ENCODE assay signal across 8 cellular contexts in the genomic region with DNA sequence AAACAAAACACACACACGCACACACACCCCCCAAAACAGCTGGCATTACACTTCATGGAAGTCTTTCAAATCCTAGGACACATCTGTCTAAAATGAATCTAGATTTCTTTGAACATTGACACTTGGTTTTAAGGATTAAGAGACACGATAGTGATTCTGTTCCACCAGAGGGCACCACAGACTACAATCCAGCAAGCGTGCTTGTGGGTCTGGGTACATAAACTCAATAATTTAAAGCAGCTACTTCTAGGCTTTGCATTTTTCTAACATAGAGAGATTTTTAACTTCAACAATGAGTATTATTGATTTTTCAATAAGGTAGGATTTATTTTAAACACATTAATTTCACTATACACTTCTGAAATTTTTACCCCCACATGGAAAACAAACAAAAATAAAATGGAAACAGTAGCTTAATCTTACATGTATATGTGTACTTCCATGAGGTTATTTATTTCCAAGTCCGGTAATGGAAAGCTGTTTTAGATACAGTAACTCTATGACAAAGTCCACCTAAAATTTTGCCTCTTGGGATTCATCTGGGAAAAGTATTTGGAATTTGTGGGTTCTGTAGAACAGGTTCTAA.
DNase-seq lines count a peak whose midpoint lies in the region; ATAC-seq, FAIRE-seq and TF ChIP-seq lines count a peak whose summit lies in the region.

No MANE protein-coding gene starts in this region.

- H3K27ac ChIP-seq in Peyer's patch (no peak overlapping the region), parathyroid adenoma (no peak overlapping the region), aorta (ENCODE audit: low read depth in 1 of 2, low read length in 2 of 2) (no peak overlapping the region)

- no peak overlapping the region for H2AFZ ChIP-seq in parathyroid adenoma

- H3K27ac Mint-ChIP-seq in activated T-helper 2 cell treated with anti-CD3 and anti-CD28 coated beads, Interferon-gamma antibody, Interleukin-2, Interleukin-4, amounts not matched to agents 10 μg/mL and 5 μg/mL and 100 μg/mL, durations not matched to agents 14 hours and 24 hours and 36 hours, result no peak overlapping the region

- intact Hi-C loops in activated T-helper 2 cell treated with anti-CD3 and anti-CD28 coated beads, Interferon-gamma antibody, Interleukin-2, Interleukin-4, amounts not matched to agents 10 μg/mL and 5 μg/mL and 100 μg/mL, durations not matched to agents 14 hours and 24 hours and 36 hours (cut with micrococcal nuclease), result loop anchor here (1.0 to 2.0 kb wide), 3 partner anchors 156 to 708 kb away; no protein-coding TSS in a partner anchor
- intact Hi-C loops in aorta (cut with DNase I), result loop anchor here (5.0 to 10.0 kb wide), 3 partner anchors 142 to 655 kb away; no protein-coding TSS in a partner anchor

- H3K4me1 Mint-ChIP-seq in activated T-helper 2 cell treated with anti-CD3 and anti-CD28 coated beads, Interferon-gamma antibody, Interleukin-2, Interleukin-4, amounts not matched to agents 10 μg/mL and 5 μg/mL and 100 μg/mL, durations not matched to agents 14 hours and 24 hours and 36 hours (ENCODE audit: low read depth), result no peaks in the 10 kb centered on the region

- peaks cover 37% of the 10 kb centered on the region for H3K27me3 Mint-ChIP-seq in activated T-helper 2 cell treated with anti-CD3 and anti-CD28 coated beads, Interferon-gamma antibody, Interleukin-2, Interleukin-4, amounts not matched to agents 10 μg/mL and 5 μg/mL and 100 μg/mL, durations not matched to agents 14 hours and 24 hours and 36 hours (ENCODE audit: low read depth)

- H3K36me3 ChIP-seq in Peyer's patch (no peaks in the 10 kb centered on the region), parathyroid adenoma (ENCODE audit: control insufficient read depth, insufficient read depth, low read length) (no peaks in the 10 kb centered on the region), aorta (ENCODE audit: control insufficient read depth in 1 of 2, insufficient read depth in 2 of 2, low read length in 1 of 2) (no peaks in the 10 kb centered on the region)

- H3K4me2 ChIP-seq in parathyroid adenoma (ENCODE audit: low read length), result no peak overlapping the region

- no peaks in the 10 kb centered on the region for H3K36me3 Mint-ChIP-seq in activated T-helper 2 cell treated with anti-CD3 and anti-CD28 coated beads, Interferon-gamma antibody, Interleukin-2, Interleukin-4, amounts not matched to agents 10 μg/mL and 5 μg/mL and 100 μg/mL, durations not matched to agents 14 hours and 24 hours and 36 hours (ENCODE audit: low read depth)

- DNase-seq in SIG-M5 treated with dmso at 0.1 percent for 504 hours (lab: John Stamatoyannopoulos, UW; ENCODE audit: unreplicated experiment) (peak; percentile 44), SIG-M5 (lab: John Stamatoyannopoulos, UW) (no peak), HTR-8/SVneo (ENCODE audit: insufficient read length, low spot score) (peak; percentile 36), Peyer's patch (peak in 2 of 3 donors; percentile 33 to 85), foreskin melanocyte (peak; percentile 56), aorta (peak in 1 of 2 donors; percentile 60)
- peak; percentile 18 for DNase-seq in activated T-helper 2 cell treated with anti-CD3 and anti-CD28 coated beads, Interferon-gamma antibody, Interleukin-2, Interleukin-4, amounts not matched to agents 10 μg/mL and 5 μg/mL and 100 μg/mL, durations not matched to agents 14 hours and 24 hours and 36 hours (ENCODE audit: low spot score)

- FAIRE-seq in HTR-8/SVneo (lab: Jason Lieb, UNC), result no peak

- H3K27me3 ChIP-seq in Peyer's patch, result no peaks in the 10 kb centered on the region
- H3K27me3 ChIP-seq in parathyroid adenoma (ENCODE audit: control insufficient read depth, insufficient read depth, low read length), result no peaks in the 10 kb centered on the region
- H3K27me3 ChIP-seq in aorta (ENCODE audit: control insufficient read depth in 1 of 2, insufficient read depth in 2 of 2, low read length in 1 of 2), result no peaks in the 10 kb centered on the region

- peak; percentile 30 to 93 (median 78) for TF ChIP-seq CTCF in Peyer's patch (IDR thresholded peaks at IDR 0.05)
- TF ChIP-seq CTCF in parathyroid adenoma (IDR thresholded peaks at IDR 0.05), result peak; percentile 45

- no peaks in the 10 kb centered on the region for H3K4me1 ChIP-seq in Peyer's patch
- no peaks in the 10 kb centered on the region for H3K4me1 ChIP-seq in parathyroid adenoma
- no peaks in the 10 kb centered on the region for H3K4me1 ChIP-seq in aorta (ENCODE audit: control insufficient read depth in 1 of 2, insufficient read depth in 2 of 2, low read length in 2 of 2)

- H3K79me2 ChIP-seq in parathyroid adenoma, result no peaks in the 10 kb centered on the region

- H3K4me3 Mint-ChIP-seq in activated T-helper 2 cell treated with anti-CD3 and anti-CD28 coated beads, Interferon-gamma antibody, Interleukin-2, Interleukin-4, amounts not matched to agents 10 μg/mL and 5 μg/mL and 100 μg/mL, durations not matched to agents 14 hours and 24 hours and 36 hours (ENCODE audit: low read depth), result no peak overlapping the region

- 19 to 20% methylated on average over 4 of the region's 4 CpGs for WGBS in aorta, 2 donors

- peak; percentile 71 for ATAC-seq in aorta (ENCODE audit: low FRiP score)

- H3K9ac ChIP-seq in parathyroid adenoma, result no peak overlapping the region

- no peaks in the 10 kb centered on the region for H3K9me3 Mint-ChIP-seq in activated T-helper 2 cell treated with anti-CD3 and anti-CD28 coated beads, Interferon-gamma antibody, Interleukin-2, Interleukin-4, amounts not matched to agents 10 μg/mL and 5 μg/mL and 100 μg/mL, durations not matched to agents 14 hours and 24 hours and 36 hours

- H3K4me3 ChIP-seq in Peyer's patch (no peak overlapping the region), parathyroid adenoma (ENCODE audit: low read depth, low read length) (no peak overlapping the region), aorta (ENCODE audit: low read length in 2 of 2) (no peak overlapping the region)

- no peaks in the 10 kb centered on the region for H3K9me3 ChIP-seq in Peyer's patch
- H3K9me3 ChIP-seq in parathyroid adenoma (ENCODE audit: control insufficient read depth, low read length), result no peaks in the 10 kb centered on the region
- H3K9me3 ChIP-seq in aorta (ENCODE audit: control insufficient read depth, low read length), result no peaks in the 10 kb centered on the region

- no peak for TF ChIP-seq POLR2A in Peyer's patch (IDR thresholded peaks at IDR 0.05)
